10 cellular contexts compared by ENCODE assay signal in the genomic region with DNA sequence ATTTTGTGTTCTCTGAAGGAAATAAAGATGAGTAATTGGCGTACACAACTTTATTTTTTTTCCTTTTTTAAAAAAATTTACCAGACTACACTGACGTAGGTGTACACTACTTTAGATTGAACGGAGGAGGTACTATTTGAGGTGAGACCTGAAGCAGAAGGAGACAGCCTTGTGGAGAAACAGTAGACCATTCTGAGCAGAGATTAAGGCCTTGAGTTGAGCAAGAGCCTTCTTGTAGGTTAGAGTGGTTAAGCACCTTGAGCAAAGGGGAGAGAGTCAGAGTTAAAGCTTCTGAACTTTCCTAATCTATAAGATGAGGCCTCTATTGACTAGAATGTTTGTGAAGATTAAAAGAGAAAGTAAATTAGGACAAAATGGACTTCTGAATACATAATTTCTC. TPM values are rescaled to one million over a fixed set of nuclear protein-coding genes. Genes with fewer than 3 reads are reported as not detected.
DNase-seq lines count a peak whose midpoint lies in the region; ATAC-seq and TF ChIP-seq lines count a peak whose summit lies in the region.
"Had no signal": no experiment of that assay in that cellular context is flagged by ENCODE, and none has a peak within 500 bp of the region (broad histone marks: within the 10 kb centered on the region; RNA-seq: fewer than 3 reads in every experiment).

No MANE protein-coding gene starts in this region.

- TF ChIP-seq CTCF in heart left ventricle (IDR thresholded peaks at IDR 0.05) = no peak
- no peak for TF ChIP-seq CTCF in activated CD8-positive, alpha-beta T cell treated with anti-CD3 and anti-CD28 coated beads for 36 hours (IDR thresholded peaks at IDR 0.05)
- TF ChIP-seq CTCF in upper lobe of right lung (IDR thresholded peaks at IDR 0.05) = no peak

- H3K9me3 ChIP-seq in heart left ventricle (no peaks in the 10 kb centered on the region), upper lobe of right lung (no peaks in the 10 kb centered on the region)

- intact Hi-C loops in heart left ventricle (cut with DNase I) (loop anchor here in 5 of 10 donors (2.0 to 10.0 kb wide), 3 partner anchors 35 to 61 kb away; no protein-coding TSS in a partner anchor), cardiac septum (cut with DNase I) (loop anchor here (5.0 kb wide), 2 partner anchors 35 to 105 kb away; a partner anchor contains a TSS), upper lobe of right lung (cut with DNase I) (no loop called here)
- intact Hi-C loops in activated CD8-positive, alpha-beta T cell treated with anti-CD3 and anti-CD28 coated beads for 36 hours (cut with micrococcal nuclease) = loop anchor here (2.0 kb wide), 1 partner anchor 61 kb away; no protein-coding TSS in a partner anchor

- peaks cover 22% of the 10 kb centered on the region for H3K36me3 Mint-ChIP-seq in activated CD8-positive, alpha-beta T cell treated with anti-CD3 and anti-CD28 coated beads for 36 hours (ENCODE audit: low read depth)
- peaks cover 0 to 3% (median 0%) of the 10 kb centered on the region in 3 donors for H3K36me3 Mint-ChIP-seq in immature natural killer cell

- ATAC-seq in heart left ventricle (no peak), upper lobe of right lung (no peak), GM21717 (IDR thresholded peaks at IDR 0.05; ENCODE audit: unreplicated experiment) (no peak)
- no peak for ATAC-seq in activated CD8-positive, alpha-beta T cell treated with anti-CD3 and anti-CD28 coated beads for 36 hours

- H3K27ac ChIP-seq in heart left ventricle = no peak overlapping the region
- H3K27ac ChIP-seq in upper lobe of right lung = no peak overlapping the region

- H3K4me3 ChIP-seq in heart left ventricle (peak overlapping the region in 9 of 12 donors; percentile 78 to 99 (median 94)), upper lobe of right lung (peak overlapping the region; percentile 94)

- H3K9me3 Mint-ChIP-seq in activated CD8-positive, alpha-beta T cell treated with anti-CD3 and anti-CD28 coated beads for 36 hours = no peaks in the 10 kb centered on the region
- H3K9me3 Mint-ChIP-seq in immature natural killer cell = no peaks in the 10 kb centered on the region

- no peaks in the 10 kb centered on the region for H3K27me3 Mint-ChIP-seq in activated CD8-positive, alpha-beta T cell treated with anti-CD3 and anti-CD28 coated beads for 36 hours
- H3K27me3 Mint-ChIP-seq in immature natural killer cell (ENCODE audit: low read depth in 3 of 3) = peaks cover 9 to 16% (median 12%) of the 10 kb centered on the region in 3 donors

- CTCF ChIA-PET in activated CD8-positive, alpha-beta T cell treated with anti-CD3 and anti-CD28 coated beads for 36 hours (lab: Charles Lee) = interaction anchor here (0.9 to 1.7 kb wide), 5 partner anchors 9 to 61 kb away, joined by 3 to 10 read pairs (median 5); no protein-coding TSS in a partner anchor

- DNase-seq in heart left ventricle (no peak), cardiac septum (ENCODE audit: low spot score) (no peak), immature natural killer cell (peak; percentile 38 to 45 (median 40)), upper lobe of right lung (no peak), D341Med (ENCODE audit: low spot score) (no peak), activated gamma-delta T cell treated with Interleukin-2 at 50 U/mL for 16 hours (no peak)
- DNase-seq in activated CD8-positive, alpha-beta T cell treated with anti-CD3 and anti-CD28 coated beads for 36 hours = no peak

- H3K4me1 Mint-ChIP-seq in activated CD8-positive, alpha-beta T cell treated with anti-CD3 and anti-CD28 coated beads for 36 hours (ENCODE audit: low read depth) = peaks cover 26% of the 10 kb centered on the region
- H3K4me1 Mint-ChIP-seq in immature natural killer cell = peaks cover 10 to 40% of the 10 kb centered on the region in 2 donors

- H3K36me3 ChIP-seq in heart left ventricle (peaks cover 0 to 26% (median 7%) of the 10 kb centered on the region in 9 donors), upper lobe of right lung (no peaks in the 10 kb centered on the region)

- H3K27me3 ChIP-seq in heart left ventricle (no peaks in the 10 kb centered on the region), upper lobe of right lung (no peaks in the 10 kb centered on the region)

- peak overlapping the region; percentile 93 for H3K4me3 Mint-ChIP-seq in activated CD8-positive, alpha-beta T cell treated with anti-CD3 and anti-CD28 coated beads for 36 hours
- H3K4me3 Mint-ChIP-seq in immature natural killer cell = peak overlapping the region; percentile 57 to 84 (median 80)

- POLR2A ChIA-PET in activated CD8-positive, alpha-beta T cell treated with anti-CD3 and anti-CD28 coated beads for 36 hours (lab: Charles Lee) = no interaction called here

- no peak for TF ChIP-seq POLR2A in heart left ventricle (IDR thresholded peaks at IDR 0.05)

- H3K4me1 ChIP-seq in heart left ventricle (peaks cover 0 to 62% (median 50%) of the 10 kb centered on the region in 12 donors), upper lobe of right lung (peaks cover 35% of the 10 kb centered on the region)

- 66 to 73% (median 70%) methylated on average over 3 of the region's 3 CpGs for WGBS in heart left ventricle, 4 donors

- no peak overlapping the region for H3K27ac Mint-ChIP-seq in activated CD8-positive, alpha-beta T cell treated with anti-CD3 and anti-CD28 coated beads for 36 hours
- peak overlapping the region in 5 of 6 donors; percentile 54 to 77 (median 65) for H3K27ac Mint-ChIP-seq in immature natural killer cell

RNA-seq across cellular contexts. Expression of a gene that starts 2.5 kb away (rescaled TPM):
- total RNA-seq in heart left ventricle (10 to 100 TPM; 10.8 to 19.9 (median 13.2) TPM), cardiac septum (17.2 TPM), upper lobe of right lung (33.1 TPM)
- polyA plus RNA-seq in heart left ventricle (1 to 10 TPM; 4.9 to 9.4 TPM), immature natural killer cell (10 to 100 TPM; 19.0 to 44.3 (median 26.8) TPM)
- total RNA-seq in activated CD8-positive, alpha-beta T cell treated with anti-CD3 and anti-CD28 coated beads for 36 hours = 10 to 100 TPM; 19.5 to 23.2 TPM

RNA-seq across cellular contexts. Expression of a gene that starts 50.8 kb away (rescaled TPM):
- total RNA-seq in heart left ventricle = not detected
- under 1 TPM in 1 of 2 donors, not detected in 1; 0.08 TPM for polyA plus RNA-seq in heart left ventricle
- total RNA-seq in cardiac septum = 0.13 TPM
- not detected for total RNA-seq in activated CD8-positive, alpha-beta T cell treated with anti-CD3 and anti-CD28 coated beads for 36 hours
- not detected for polyA plus RNA-seq in immature natural killer cell
- total RNA-seq in upper lobe of right lung = 171 TPM
- total RNA-seq: mononuclear cell; T-helper 2 cell treated with Interferon-gamma antibody and Interleukin-4, amounts not matched to agents 100 ng/mL and 5 ng/mL, for 36 hours had no signal

Comparison
In these comparisons a context has a peak if more than half of its experiments do, and no peak if none do; other contexts are left out.
1. DNase-seq: peak in immature natural killer cell (3 of 3); none in heart left ventricle (0 of 5), cardiac septum (single experiment), activated CD8-positive, alpha-beta T cell treated with anti-CD3 and anti-CD28 coated beads for 36 hours (single experiment), upper lobe of right lung (single experiment), D341Med (single experiment) and activated gamma-delta T cell treated with Interleukin-2 at 50 U/mL for 16 hours (single experiment).
2. RNA of a gene that starts 50.8 kb away (total RNA-seq): 171 TPM in upper lobe of right lung (single experiment); 0.13 TPM in cardiac septum (single experiment), not detected in heart left ventricle and not detected in activated CD8-positive, alpha-beta T cell treated with anti-CD3 and anti-CD28 coated beads for 36 hours; every median in the first group is over 100 times any median in the second.